ENCODE assay signal across 9 cellular contexts in genomic region chr19:33063356-33064116, GRCh38. TPM values are rescaled to one million over a fixed set of nuclear protein-coding genes. Genes with fewer than 3 reads are reported as not detected.
DNase-seq lines count a peak whose midpoint lies in the region; ATAC-seq and TF ChIP-seq lines count a peak whose summit lies in the region.
"Had no signal": no experiment of that assay in that cellular context is flagged by ENCODE, and none has a peak within 500 bp of the region (broad histone marks: within the 10 kb centered on the region; RNA-seq: fewer than 3 reads in every experiment).

No MANE protein-coding gene starts in this region.

- H3K27ac Mint-ChIP-seq in nephron, result peak overlapping the region in 2 of 3 experiments; percentile 15 to 38
- H3K27ac Mint-ChIP-seq: dendritic cell treated with granulocyte-macrophage colony-stimulating factor and Interleukin-4, amounts not matched to agents 40 ng/mL and 50 ng/mL, for 4 days had no signal

- intact Hi-C loops in A673 (cut with micrococcal nuclease; ENCODE audit: unreplicated experiment), result no loop called here
- intact Hi-C loops in esophagus squamous epithelium (cut with DNase I), result no loop called here

- peaks cover 48% of the 10 kb centered on the region for H3K27me3 Mint-ChIP-seq in nephron (ENCODE audit: low read depth)

- CTCF ChIA-PET in A673 (lab: Charles Lee), result no interaction called here

- no peaks in the 10 kb centered on the region for H4K20me1 ChIP-seq in GM23248 (ENCODE audit: insufficient read depth)

- in situ Hi-C loops in GM23248 (cut with MboI), result no loop called here

- H3K4me1 Mint-ChIP-seq in nephron, result peaks cover 4% of the 10 kb centered on the region

- TF ChIP-seq CTCF in A673 (conservative IDR thresholded peaks at IDR 0.05; ENCODE audit: low read depth, low read length) (no peak), esophagus squamous epithelium (IDR thresholded peaks at IDR 0.05) (no peak), nephron (IDR thresholded peaks at IDR 0.05; ENCODE audit: unreplicated experiment in 3 of 3) (no peak)

- peak overlapping the region; percentile 62 for H3K4me3 ChIP-seq in A673 (ENCODE audit: low read depth, low read length, poor library complexity, severe bottlenecking)
- peak overlapping the region; percentile 51 for H3K4me3 ChIP-seq in GM23248
- H3K4me3 ChIP-seq in SJSA1, result peak overlapping the region; percentile 49
- peak overlapping the region; percentile 49 to 83 (median 68) for H3K4me3 ChIP-seq in esophagus squamous epithelium

- no peaks in the 10 kb centered on the region for H3K79me2 ChIP-seq in GM23248 (ENCODE audit: insufficient read depth)

- H3K9me3 ChIP-seq in A673 (ENCODE audit: low read depth, low read length, poor library complexity, severe bottlenecking), result no peaks in the 10 kb centered on the region
- H3K9me3 ChIP-seq in GM23248 (ENCODE audit: low read depth), result no peaks in the 10 kb centered on the region
- no peaks in the 10 kb centered on the region for H3K9me3 ChIP-seq in SJSA1 (replicated peaks)
- no peaks in the 10 kb centered on the region for H3K9me3 ChIP-seq in esophagus squamous epithelium

- no peaks in the 10 kb centered on the region for H3K27me3 ChIP-seq in A673 (replicated peaks; ENCODE audit: insufficient read depth, low read depth, low read length, poor library complexity)
- peaks cover 10% of the 10 kb centered on the region; the same call in 1 of the 2 replicates for H3K27me3 ChIP-seq in GM23248 (replicated peaks; ENCODE audit: insufficient read depth)
- no peaks in the 10 kb centered on the region for H3K27me3 ChIP-seq in SJSA1 (replicated peaks)
- peaks cover 0 to 48% (median 5%) of the 10 kb centered on the region in 4 donors for H3K27me3 ChIP-seq in esophagus squamous epithelium

- no TSS peak for BruUV-seq in A673 (replicated peaks; lab: Mats Ljungman, UMichigan)

- peak overlapping the region; percentile 82 to 83 (median 83) for H3K4me3 Mint-ChIP-seq in nephron

- H3K9ac ChIP-seq in GM23248, result no peak overlapping the region

- POLR2A ChIA-PET in A673 (lab: Charles Lee; ENCODE audit: low non-redundant PET), result no interaction called here

- peaks cover 5% of the 10 kb centered on the region for H3K4me1 ChIP-seq in A673 (ENCODE audit: insufficient read depth, low read length, poor library complexity, severe bottlenecking)
- no peaks in the 10 kb centered on the region for H3K4me1 ChIP-seq in GM23248 (ENCODE audit: insufficient read depth)
- H3K4me1 ChIP-seq in SJSA1 (replicated peaks), result peaks cover 11% of the 10 kb centered on the region
- peaks cover 14 to 27% (median 17%) of the 10 kb centered on the region in 3 donors for H3K4me1 ChIP-seq in esophagus squamous epithelium

- DNase-seq in A673 (ENCODE audit: low spot score) (peak; percentile 60), GM23248 (no peak), SJSA1 (ENCODE audit: low read depth in 1 of 2, low spot score in 2 of 2) (no peak), esophagus squamous epithelium (lab: John Stamatoyannopoulos, UW) (no peak), ureter (ENCODE audit: low spot score) (no peak)

- H3K36me3 Mint-ChIP-seq in nephron (ENCODE audit: low read depth), result no peaks in the 10 kb centered on the region

- H3K36me3 ChIP-seq in A673 (ENCODE audit: insufficient read depth, low read length, poor library complexity, severe bottlenecking), result no peaks in the 10 kb centered on the region
- H3K36me3 ChIP-seq in GM23248 (ENCODE audit: low read depth), result no peaks in the 10 kb centered on the region
- 0 out of 2 replicates have a peak, but pooled peaks cover 4% of the 10 kb centered on the region for H3K36me3 ChIP-seq in SJSA1
- no peaks in the 10 kb centered on the region for H3K36me3 ChIP-seq in esophagus squamous epithelium

- H3K4me2 ChIP-seq in GM23248 (ENCODE audit: unreplicated experiment), result peak overlapping the region; percentile 45

- H3K9me3 Mint-ChIP-seq in nephron, result no peaks in the 10 kb centered on the region
- H3K9me3 Mint-ChIP-seq: dendritic cell treated with granulocyte-macrophage colony-stimulating factor and Interleukin-4, amounts not matched to agents 40 ng/mL and 50 ng/mL, for 4 days had no signal

- ATAC-seq in HG03135 (IDR thresholded peaks at IDR 0.05; ENCODE audit: unreplicated experiment) (no peak), GM18511 (IDR thresholded peaks at IDR 0.05; ENCODE audit: unreplicated experiment) (no peak)

- no peaks in the 10 kb centered on the region for H3K9me2 ChIP-seq in GM23248 (ENCODE audit: insufficient read depth)

- WGBS in GM23248 (ENCODE audit: low coverage in 1 of 2, low lambda C conversion rate in 2 of 2, missing lambda C conversion rate in 2 of 2), 2 experiments, result 13 to 14% methylated on average over 24 to 38 of the region's 38 CpGs
- 3 to 10% methylated on average over 3 to 4 of the region's 38 CpGs for WGBS in esophagus squamous epithelium, 2 donors

- TF ChIP-seq POLR2A in esophagus squamous epithelium (IDR thresholded peaks at IDR 0.05), result no peak

- H2AFZ ChIP-seq in GM23248, result peak overlapping the region; percentile 46; the same call in 1 of the 2 replicates

- no peak overlapping the region for H3K27ac ChIP-seq in A673 (ENCODE audit: low read depth, low read length, poor library complexity, severe bottlenecking)
- H3K27ac ChIP-seq in GM23248, result no peak overlapping the region
- H3K27ac ChIP-seq in SJSA1, result no peak overlapping the region
- H3K27ac ChIP-seq in esophagus squamous epithelium, result no peak overlapping the region

- H3F3A ChIP-seq in GM23248 (ENCODE audit: insufficient read depth), result no peaks in the 10 kb centered on the region

RNA-seq across cellular contexts. Expression of gene RHPN2, which starts 1.2 kb away (rescaled TPM):
- 10.5 and 12.1 TPM in 2 replicates for total RNA-seq in A673 (2021)
- 1.3 and 4.8 TPM in 2 replicates for total RNA-seq in GM23248 (2014; rRNA removed; shearing (Covaris generic))
- polyA plus RNA-seq in GM23248 (2016; fragmentation: Nextera tagmentation; extraction: Ambion mirVana), result 1.5 and 1.9 TPM in 2 replicates
- total RNA-seq in SJSA1 (2014; rRNA removed; shearing (Covaris generic)), result 42.1 and 49.2 TPM in 2 replicates
- total RNA-seq in esophagus squamous epithelium, result 1 to 10 TPM; 1.1 to 1.6 (median 1.6) TPM
- 18.4 TPM for total RNA-seq in ureter

RNA-seq across cellular contexts. Expression of gene GPATCH1, which starts 17.4 kb away (rescaled TPM):
- total RNA-seq in A673 (2021), result 12.4 and 16.6 TPM in 2 replicates
- 3.8 and 5.1 TPM in 2 replicates for total RNA-seq in GM23248 (2014; rRNA removed; shearing (Covaris generic))
- 6.3 and 6.5 TPM in 2 replicates for polyA plus RNA-seq in GM23248 (2016; fragmentation: Nextera tagmentation; extraction: Ambion mirVana)
- total RNA-seq in SJSA1 (2014; rRNA removed; shearing (Covaris generic)), result 12.1 and 18.3 TPM in 2 replicates
- total RNA-seq in esophagus squamous epithelium, result 1 to 10 TPM; 3.6 to 9.3 (median 6.2) TPM
- 14.9 TPM for total RNA-seq in ureter
